ENCODE assay signal across 1 cellular context in genomic region chr10:639751-640672, GRCh38.
TF ChIP-seq lines count a peak whose summit lies in the region.

No MANE protein-coding gene starts in this region.

TF ChIP-seq in H1, 55 proteins besides CTCF, POLR2A, EP300 and RAD21:
- TF ChIP-seq SUZ12 (IDR thresholded peaks at IDR 0.05; ENCODE audit: low read length) (no peak), TCF12 (IDR thresholded peaks at IDR 0.05; ENCODE audit: low read depth, low read length) (no peak), GABPA (IDR thresholded peaks at IDR 0.05; ENCODE audit: borderline replicate concordance, insufficient read depth, low read length) (no peak), KDM4A (IDR thresholded peaks at IDR 0.05; ENCODE audit: low read depth, low read length, severe bottlenecking) (no peak)
